29 cellular contexts compared by ENCODE assay signal in the genomic region with DNA sequence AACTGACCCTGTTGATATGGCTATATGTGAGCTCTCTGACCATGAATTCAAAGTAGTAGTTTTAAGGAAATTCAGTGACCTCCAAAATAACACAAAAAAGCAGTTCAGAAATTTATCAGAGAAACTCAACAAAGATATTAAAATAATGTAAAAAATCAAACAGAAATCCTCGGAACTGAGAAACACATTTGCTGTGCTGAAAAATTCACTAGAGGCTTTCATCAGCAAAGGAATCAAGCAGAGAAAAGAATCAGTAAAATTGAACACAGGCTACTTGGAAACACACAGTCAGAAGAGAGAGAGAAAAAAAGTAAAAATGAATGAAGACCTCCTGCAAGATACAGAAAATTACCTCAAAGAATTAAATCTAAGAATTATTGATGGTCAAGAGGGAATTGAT.
A peak's percentile ranks its signal among the peaks of the same experiment; 100 is the strongest.
DNase-seq lines count a peak whose midpoint lies in the region; ATAC-seq, FAIRE-seq and TF ChIP-seq lines count a peak whose summit lies in the region.
"Had no signal": no experiment of that assay in that cellular context is flagged by ENCODE, and none has a peak within 500 bp of the region (broad histone marks: within the 10 kb centered on the region; RNA-seq: fewer than 3 reads in every experiment).

No MANE protein-coding gene starts in this region.

- TF ChIP-seq RAD21 in HepG2 (CRISPR knock-in tag; IDR thresholded peaks at IDR 0.05): no peak

- in situ Hi-C loops in HepG2 (cut with HindIII; ENCODE audit: extremely low pct_ligation_motif_present, low pct_unique_long_range_greater_than_20kb): no loop called here

- H3K9ac ChIP-seq in HepG2 (ENCODE audit: insufficient read depth, low read depth, low read length): no peak overlapping the region
- H3K9ac ChIP-seq: BLaER1; BLaER1 treated with 17β-estradiol and CSF1 and Interleukin-3, amounts not matched to agents 10 nM and 100 nM had no signal

- POLR2A ChIA-PET in HepG2 (lab: Yijun Ruan, JAX): no interaction called here

- no peak overlapping the region for H3K27ac ChIP-seq in HepG2 (ENCODE audit: extremely low read length, insufficient read depth, low read length)
- no peak overlapping the region for H3K27ac ChIP-seq in right lobe of liver
- H3K27ac ChIP-seq: 22Rv1; A549; BLaER1; BLaER1 treated with 17β-estradiol and CSF1 and Interleukin-3, amounts not matched to agents 10 nM and 100 nM; C4-2B had no signal

- TF ChIP-seq EP300 in HepG2 (IDR thresholded peaks at IDR 0.05; ENCODE audit: low read depth in 2 of 2, low read length in 2 of 2) (no peak), HepG2 (CRISPR knock-in tag; IDR thresholded peaks at IDR 0.05; ENCODE audit: borderline replicate concordance) (no peak)

- FAIRE-seq in HepG2 (lab: Jason Lieb, UNC): no peak
- FAIRE-seq: A204.1, A549, D721Med had no signal

- DNase-seq in HepG2 (ENCODE audit: low spot score): no peak
- DNase-seq in right lobe of liver: no peak
- DNase-seq: 8988T; ACHN; AML-193; BE2C; C1 segment of cervical spinal cord; Caco-2; Calu3; CD4-positive, alpha-beta memory T cell; CD4-positive, alpha-beta T cell; CD4-positive, CD25-positive, alpha-beta regulatory T cell; CD8-positive, alpha-beta memory T cell; CD8-positive, alpha-beta T cell; COR-L47; DMS 273 treated with DMSO at 0.1 percent for 48 hours; DMS153; DMS53; DMS79; DMS79 treated with DMSO at 0.1 percent for 48 hours; DND-41; EL had no signal

- peaks cover 7% of the 10 kb centered on the region; the same call in 1 of the 2 replicates for H3K4me1 ChIP-seq in HepG2 (ENCODE audit: insufficient read depth, low read length)
- H3K4me1 ChIP-seq in right lobe of liver: no peaks in the 10 kb centered on the region
- H3K4me1 ChIP-seq: A549; BE2C; BLaER1; BLaER1 treated with 17β-estradiol and CSF1 and Interleukin-3, amounts not matched to agents 10 nM and 100 nM; Caco-2 had no signal

- WGBS in HepG2 (ENCODE audit: low lambda C conversion rate): 0% methylated on average over 1 of the region's 1 CpG
- 91% methylated on average over 1 of the region's 1 CpG for WGBS in right lobe of liver (ENCODE audit: insufficient coverage, low coverage, low lambda C conversion rate, missing lambda C conversion rate)

- TF ChIP-seq POLR2A in HepG2 (IDR thresholded peaks at IDR 0.05; ENCODE audit: insufficient read depth in 1 of 2, low read depth in 2 of 2, low read length in 2 of 2): no peak
- no peak for TF ChIP-seq POLR2A in right lobe of liver (IDR thresholded peaks at IDR 0.05)

- no peaks in the 10 kb centered on the region for H4K20me1 ChIP-seq in HepG2 (ENCODE audit: insufficient read depth, low read length)
- H4K20me1 ChIP-seq: BLaER1; BLaER1 treated with 17β-estradiol and CSF1 and Interleukin-3, amounts not matched to agents 10 nM and 100 nM had no signal

- CTCF ChIA-PET in HepG2 (lab: Yijun Ruan, JAX; ENCODE audit: low intra/inter-chr PET ratio, low total read pairs): no interaction called here

- no peak overlapping the region for H3K4me3 ChIP-seq in HepG2 (replicated peaks in 1 of 3; ENCODE audit: insufficient read depth in 1 of 3, low read depth in 2 of 3, low read length in 3 of 3)
- H3K4me3 ChIP-seq in right lobe of liver: no peak overlapping the region
- H3K4me3 ChIP-seq: A549; BLaER1; BLaER1 treated with 17β-estradiol and CSF1 and Interleukin-3, amounts not matched to agents 10 nM and 100 nM had no signal

- TF ChIP-seq CTCF in HepG2 (CRISPR knock-in tag; IDR thresholded peaks at IDR 0.05) (no peak), right lobe of liver (IDR thresholded peaks at IDR 0.05) (no peak)

- no peaks in the 10 kb centered on the region for H3K79me2 ChIP-seq in HepG2 (ENCODE audit: insufficient read depth, low read length)

- intact Hi-C loops in HepG2 (cut with micrococcal nuclease; ENCODE audit: unreplicated experiment) (no loop called here), right lobe of liver (cut with DNase I) (no loop called here)

- H3K9me3 ChIP-seq in HepG2 (ENCODE audit: low read length) (no peaks in the 10 kb centered on the region), right lobe of liver (no peaks in the 10 kb centered on the region)
- H3K9me3 ChIP-seq: BE2C, BLaER1, Caco-2 had no signal

- H2AFZ ChIP-seq in HepG2 (ENCODE audit: low read length): no peak overlapping the region

- no peaks in the 10 kb centered on the region for H3K36me3 ChIP-seq in HepG2 (replicated peaks in 1 of 2; ENCODE audit: control insufficient read depth in 1 of 2, insufficient read depth in 2 of 2, low read length in 2 of 2)
- H3K36me3 ChIP-seq in right lobe of liver: no peaks in the 10 kb centered on the region
- H3K36me3 ChIP-seq: BE2C; BLaER1; BLaER1 treated with 17β-estradiol and CSF1 and Interleukin-3, amounts not matched to agents 10 nM and 100 nM had no signal

- H3K4me2 ChIP-seq in HepG2 (ENCODE audit: low read depth, low read length): no peak overlapping the region
- H3K4me2 ChIP-seq: A549; BLaER1; BLaER1 treated with 17β-estradiol and CSF1 and Interleukin-3, amounts not matched to agents 10 nM and 100 nM had no signal

- no peak for ATAC-seq in HepG2
- ATAC-seq in right lobe of liver: no peak
- ATAC-seq: A549; CD8-positive, alpha-beta T cell had no signal

- H3K27me3 ChIP-seq in HepG2 (ENCODE audit: control insufficient read depth in 1 of 2, insufficient read depth in 2 of 2, low read length in 2 of 2): no peaks in the 10 kb centered on the region
- no peaks in the 10 kb centered on the region for H3K27me3 ChIP-seq in right lobe of liver
- H3K27me3 ChIP-seq: BE2C; BLaER1; BLaER1 treated with 17β-estradiol and CSF1 and Interleukin-3, amounts not matched to agents 10 nM and 100 nM had no signal

- no TSS peak for BruUV-seq in HepG2 (replicated peaks; lab: Mats Ljungman, UMichigan)

TF ChIP-seq in HepG2, 621 proteins besides CTCF, POLR2A, EP300 and RAD21:
- no peak for TF ChIP-seq ADNP (CRISPR knock-in tag; IDR thresholded peaks at IDR 0.05)
- peak; percentile 96 for TF ChIP-seq ZNF160 (CRISPR knock-in tag; IDR thresholded peaks at IDR 0.05)
- no peak for TF ChIP-seq HMGA1 (CRISPR knock-in tag; conservative IDR thresholded peaks at IDR 0.05)
